Comparison of ENCODE assay signal across 15 cellular contexts in genomic region chr5:116922532-116922931, GRCh38.
A peak's percentile ranks its signal among the peaks of the same experiment; 100 is the strongest.
DNase-seq lines count a peak whose midpoint lies in the region; ATAC-seq and FAIRE-seq lines count a peak whose summit lies in the region.
"Had no signal": no experiment of that assay in that cellular context is flagged by ENCODE, and none has a peak within 500 bp of the region (broad histone marks: within the 10 kb centered on the region; RNA-seq: fewer than 3 reads in every experiment).

No MANE protein-coding gene starts in this region.

- FAIRE-seq in GM19239 (lab: Jason Lieb, UNC) = peak; percentile 21

- ATAC-seq in GM21723 (IDR thresholded peaks at IDR 0.05; ENCODE audit: unreplicated experiment) (peak; percentile 88), HG03139 (IDR thresholded peaks at IDR 0.05; ENCODE audit: unreplicated experiment) (peak; percentile 82)
- ATAC-seq: activated T-helper 17 cell treated with anti-CD3 and anti-CD28 coated beads, Interleukin-2, amount 50 U/mL, for 72 hours; T-cell had no signal

- DNase-seq in GM19239 (ENCODE audit: insufficient read length, low spot score) = peak; percentile 8
- no peak for DNase-seq in stimulated activated CD4-positive, alpha-beta T cell treated with anti-CD3 and anti-CD28 coated beads, Interleukin-4, amount 100 ng/mL, for 24 hours
- DNase-seq in NCI-H187 (lab: John Stamatoyannopoulos, UW) = no peak
- no peak for DNase-seq in NOMO-1 treated with dmso at 0.1 percent for 144 hours (lab: John Stamatoyannopoulos, UW; ENCODE audit: unreplicated experiment)
- no peak for DNase-seq in NCI-H2196 treated with DMSO at 0.1 percent for 48 hours (lab: John Stamatoyannopoulos, UW; ENCODE audit: unreplicated experiment)
- DNase-seq: activated CD4-positive, alpha-beta T cell treated with anti-CD3 and anti-CD28 coated beads, Interleukin-2, amount 50 U/mL, for 1 hour; Caco-2; effector CD4-positive, alpha-beta T cell; foreskin melanocyte; Karpas-422; NCI-H2107; T-cell had no signal
